ENCODE assay signal across 9 cellular contexts in the genomic region with DNA sequence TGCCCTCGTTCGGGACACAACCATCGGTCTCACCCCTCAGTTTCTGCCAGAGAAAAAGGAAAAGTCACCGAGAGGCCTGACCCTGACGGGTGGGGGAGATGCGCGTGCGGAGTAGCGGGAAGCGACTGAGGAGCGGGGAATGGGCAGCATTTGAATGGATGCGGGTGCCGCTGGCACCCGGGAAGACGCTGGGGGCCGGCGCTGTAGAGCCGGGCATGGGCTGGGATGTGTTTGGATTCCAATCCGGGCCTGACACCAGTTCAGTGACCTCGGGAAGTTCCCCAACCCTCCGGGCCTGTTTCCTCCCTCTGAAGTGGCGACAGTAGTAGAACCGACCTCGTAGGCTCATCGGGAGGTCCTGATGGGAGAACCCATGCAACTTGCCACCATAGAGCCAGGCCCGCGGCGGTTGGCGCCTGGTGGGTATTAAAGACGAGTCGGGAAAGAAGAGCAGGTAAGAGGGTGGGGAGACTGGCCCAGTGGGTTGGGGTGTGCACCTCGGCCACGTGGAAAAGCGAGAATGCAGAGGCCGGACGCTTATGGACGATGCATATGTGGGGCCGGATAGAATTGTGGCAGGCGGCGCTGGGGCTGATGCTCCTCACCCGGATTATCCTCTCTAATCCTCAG. TPM values are rescaled to one million over a fixed set of nuclear protein-coding genes. Genes with fewer than 3 reads are reported as not detected.
A peak's percentile ranks its signal among the peaks of the same experiment; 100 is the strongest.
DNase-seq lines count a peak whose midpoint lies in the region; ATAC-seq, FAIRE-seq and TF ChIP-seq lines count a peak whose summit lies in the region.
"Had no signal": no experiment of that assay in that cellular context is flagged by ENCODE, and none has a peak within 500 bp of the region (broad histone marks: within the 10 kb centered on the region; RNA-seq: fewer than 3 reads in every experiment).

No MANE protein-coding gene starts in this region.

- H3K27me3 Mint-ChIP-seq in type B pancreatic cell, result no peaks in the 10 kb centered on the region

- H3K4me1 ChIP-seq in A549 (peaks cover 27% of the 10 kb centered on the region), osteoblast (ENCODE audit: insufficient read depth, low read length) (peaks cover 21% of the 10 kb centered on the region)

- peak overlapping the region; percentile 93 to 98 for H3K27ac ChIP-seq in A549
- peak overlapping the region; percentile 96 for H3K27ac ChIP-seq in HL-60 (replicated peaks)
- peak overlapping the region; percentile 91 for H3K27ac ChIP-seq in osteoblast (ENCODE audit: low read depth, low read length)

- no peak for TF ChIP-seq RAD21 in A549 (conservative IDR thresholded peaks at IDR 0.05 in 1 of 2, IDR thresholded peaks at IDR 0.05 in 1 of 2)

- H3K4me2 ChIP-seq in A549 (peak overlapping the region; percentile 66), osteoblast (ENCODE audit: insufficient read depth, low read length) (peak overlapping the region; percentile 97)

- H3K9me3 ChIP-seq in A549 (no peaks in the 10 kb centered on the region), osteoblast (ENCODE audit: low read depth, low read length) (no peaks in the 10 kb centered on the region)

- no peaks in the 10 kb centered on the region for H3K27me3 ChIP-seq in HL-60 (ENCODE audit: insufficient read depth, poor library complexity, severe bottlenecking)
- H3K27me3 ChIP-seq in osteoblast (ENCODE audit: insufficient read depth, low read length), result no peaks in the 10 kb centered on the region

- H2AFZ ChIP-seq in osteoblast (ENCODE audit: low read length), result peak overlapping the region; percentile 77

- H3K4me1 Mint-ChIP-seq in type B pancreatic cell (ENCODE audit: unreplicated experiment), result peaks cover 30% of the 10 kb centered on the region

- no peaks in the 10 kb centered on the region for H3K9me3 Mint-ChIP-seq in type B pancreatic cell

- FAIRE-seq in A549 (lab: Jason Lieb, UNC), result no peak
- FAIRE-seq: islet of Langerhans had no signal

- DNase-seq in A549 (ENCODE audit: low read depth in 1 of 2, low spot score in 1 of 2) (no peak), HL-60 (ENCODE audit: low read depth in 1 of 2, low spot score in 1 of 2) (no peak), fibroblast of pulmonary artery (ENCODE audit: low read depth) (no peak), osteoblast (ENCODE audit: insufficient read length, low spot score, missing footprints) (peak; percentile 81), type B pancreatic cell (ENCODE audit: extremely low spot score, unreplicated experiment) (no peak), LoVo (ENCODE audit: low spot score) (no peak)
- DNase-seq in activated CD8-positive, alpha-beta memory T cell treated with anti-CD3 and anti-CD28 coated beads, Interleukin-2, amount 50 U/mL, for 48 hours, result peak; percentile 79

- TF ChIP-seq EP300 in A549 (IDR thresholded peaks at IDR 0.05), result no peak

- peaks cover 94% of the 10 kb centered on the region for H3K79me2 ChIP-seq in osteoblast (ENCODE audit: insufficient read depth, low read length)

- CTCF ChIA-PET in A549 (lab: Yijun Ruan, JAX), result interaction anchor here (0.7 to 3.2 kb wide), 15 partner anchors 9 to 241 kb away, joined by 3 to 15 read pairs (median 3); no protein-coding TSS in a partner anchor

- no peak for TF ChIP-seq CTCF in A549 (IDR thresholded peaks at IDR 0.05)
- no peak for TF ChIP-seq CTCF in HL-60 (IDR thresholded peaks at IDR 0.05; ENCODE audit: insufficient read depth, low read length)
- TF ChIP-seq CTCF in fibroblast of pulmonary artery (IDR thresholded peaks at IDR 0.05; ENCODE audit: low read length, missing control alignments), result no peak
- TF ChIP-seq CTCF in osteoblast (IDR thresholded peaks at IDR 0.05; ENCODE audit: extremely low read depth, low read depth, low read length), result no peak
- TF ChIP-seq CTCF in type B pancreatic cell (conservative IDR thresholded peaks at IDR 0.05), result no peak

- H3K36me3 ChIP-seq in osteoblast (ENCODE audit: insufficient read depth, low read length), result peaks cover 18% of the 10 kb centered on the region

- POLR2A ChIA-PET in A549 (lab: Yijun Ruan, JAX), result interaction anchor here (0.6 to 1.3 kb wide), 11 partner anchors 9 to 856 kb away, joined by 3 to 22 read pairs (median 3); partner anchors contain the start of genes LRIG2, PPM1J and RSBN1

- peaks cover 18% of the 10 kb centered on the region for H3K36me3 Mint-ChIP-seq in type B pancreatic cell

- H3K4me3 ChIP-seq in A549, result peak overlapping the region; percentile 66
- H3K4me3 ChIP-seq in HL-60 (replicated peaks; ENCODE audit: insufficient read depth, low read length), result peak overlapping the region; percentile 78
- peak overlapping the region; percentile 72 for H3K4me3 ChIP-seq in fibroblast of pulmonary artery (replicated peaks; ENCODE audit: low read depth, low read length)
- peak overlapping the region; percentile 89 for H3K4me3 ChIP-seq in osteoblast (ENCODE audit: insufficient read depth, low read length)

- peaks cover 30% of the 10 kb centered on the region for H4K20me1 ChIP-seq in osteoblast (ENCODE audit: insufficient read depth, low read length)

- H3K4me3 Mint-ChIP-seq in type B pancreatic cell, result peak overlapping the region; percentile 99

- 0% methylated on average over 24 of the region's 41 CpGs for WGBS in A549 (ENCODE audit: missing lambda C conversion rate)

- TF ChIP-seq POLR2A in A549 (IDR thresholded peaks at IDR 0.05; ENCODE audit: low read length), result no peak

- ATAC-seq in A549, result peak; percentile 34 to 52
- ATAC-seq in GM19397 (IDR thresholded peaks at IDR 0.05; ENCODE audit: unreplicated experiment), result peak; percentile 2

- H3K27ac Mint-ChIP-seq in type B pancreatic cell, result peak overlapping the region; percentile 57

TF ChIP-seq in A549, 52 proteins besides CTCF, POLR2A, EP300 and RAD21:
- TF ChIP-seq, protein P1, sequence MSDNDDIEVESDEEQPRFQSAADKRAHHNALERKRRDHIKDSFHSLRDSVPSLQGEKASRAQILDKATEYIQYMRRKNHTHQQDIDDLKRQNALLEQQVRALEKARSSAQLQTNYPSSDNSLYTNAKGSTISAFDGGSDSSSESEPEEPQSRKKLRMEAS (IDR thresholded peaks at IDR 0.05), result peak; percentile 64
- TF ChIP-seq HEYL (CRISPR knock-in tag; IDR thresholded peaks at IDR 0.05), result no peak
- peak; percentile 43; the same call in 1 of the 2 replicates for TF ChIP-seq MYC (IDR thresholded peaks at IDR 0.05; ENCODE audit: borderline replicate concordance, low read length)
- TF ChIP-seq CEBPB (IDR thresholded peaks at IDR 0.05), result no peak
- TF ChIP-seq PHF8 (IDR thresholded peaks at IDR 0.05; ENCODE audit: borderline replicate concordance, low read depth), result peak; percentile 37; the same call in 1 of the 2 replicates
- TF ChIP-seq, protein P2, sequence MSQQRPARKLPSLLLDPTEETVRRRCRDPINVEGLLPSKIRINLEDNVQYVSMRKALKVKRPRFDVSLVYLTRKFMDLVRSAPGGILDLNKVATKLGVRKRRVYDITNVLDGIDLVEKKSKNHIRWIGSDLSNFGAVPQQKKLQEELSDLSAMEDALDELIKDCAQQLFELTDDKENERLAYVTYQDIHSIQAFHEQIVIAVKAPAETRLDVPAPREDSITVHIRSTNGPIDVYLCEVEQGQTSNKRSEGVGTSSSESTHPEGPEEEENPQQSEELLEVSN (IDR thresholded peaks at IDR 0.05; ENCODE audit: borderline replicate concordance, low read depth), result 0 out of 2 replicates have a peak, but pooled peaks have one; percentile 44
- TF ChIP-seq RCOR1 (IDR thresholded peaks at IDR 0.05; ENCODE audit: low read depth, low read length), result no peak
- no peak for TF ChIP-seq MAFK (IDR thresholded peaks at IDR 0.05; ENCODE audit: partially characterized antibody)

RNA-seq across cellular contexts. Expression of gene SLC16A1, which starts 0.6 kb away (rescaled TPM):
- polyA plus RNA-seq in A549 (2011; rRNA removed) (67.9 and 70.2 TPM in 2 replicates), A549 (2017; fragmentation: RNase III; extraction: RNeasy Plus Mini Kit Qiagen cat#74134 plus additional on column Dnase treatment) (39.7 to 45.0 TPM (median 42.7 TPM) in 3 replicates)
- 17.4 and 24.6 TPM in 2 replicates for polyA plus RNA-seq in A549 (2012; cell fraction: cytosol; rRNA removed)
- 48.9 and 60.5 TPM in 2 replicates for polyA plus RNA-seq in A549 (2012; cell fraction: nucleus; rRNA removed)
- polyA minus RNA-seq in A549 (2011; rRNA and poly(A)+ RNA removed), result 122 and 127 TPM in 2 replicates
- total RNA-seq in osteoblast (69.2 and 77.1 TPM in 2 replicates), type B pancreatic cell (ENCODE audit: low replicate concordance) (52.2 and 79.3 TPM in 2 replicates)

Comparison
In these comparisons a context has a peak if more than half of its experiments do, and no peak if none do; other contexts are left out.
1. DNase-seq: peak in activated CD8-positive, alpha-beta memory T cell treated with anti-CD3 and anti-CD28 coated beads, Interleukin-2, amount 50 U/mL, for 48 hours (single experiment) and osteoblast (single experiment); none in A549 (0 of 2), HL-60 (0 of 2), fibroblast of pulmonary artery (single experiment), type B pancreatic cell (single experiment) and LoVo (single experiment).
2. Peak in every context shown above with its lines, with median percentiles within 50 percentile points of each other: H3K27ac ChIP-seq and H3K4me3 ChIP-seq.